ENCODE assay signal across 1 cellular context in the genomic region with DNA sequence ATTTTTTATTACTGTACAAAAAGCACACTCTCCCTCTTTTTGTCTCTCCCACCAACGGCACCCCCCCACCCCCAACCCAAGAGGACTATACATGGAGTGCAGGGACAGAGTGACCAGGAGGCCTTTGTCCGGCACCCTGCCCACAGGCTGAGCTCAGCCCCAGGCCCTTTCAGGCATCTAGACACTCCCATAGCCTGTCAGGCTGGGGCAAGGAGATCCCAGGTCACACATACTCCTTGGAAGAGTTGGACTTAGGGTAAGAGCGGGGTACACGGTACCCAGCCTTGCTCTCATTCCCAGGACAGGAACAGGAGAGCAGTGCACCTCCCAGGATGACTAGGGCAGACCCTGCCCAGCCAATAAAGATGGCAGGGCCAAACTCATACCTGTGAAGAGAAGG.
TF ChIP-seq lines count a peak whose summit lies in the region.

No MANE protein-coding gene starts in this region.

TF ChIP-seq in endothelial cell of umbilical vein, 7 proteins besides CTCF, POLR2A, EP300 and RAD21:
- TF ChIP-seq POLR2AphosphoS5 (IDR thresholded peaks at IDR 0.05; ENCODE audit: insufficient read depth, low read depth, low read length) (peak; percentile 4), JUN (IDR thresholded peaks at IDR 0.05; ENCODE audit: borderline replicate concordance, insufficient read depth, insufficient read length, low read depth) (no peak)
